In genomic region chr19:49676690-49677231, GRCh38 we compare ENCODE assay signal across 8 cellular contexts. TPM values are rescaled to one million over a fixed set of nuclear protein-coding genes. Genes with fewer than 3 reads are reported as not detected.
A peak's percentile ranks its signal among the peaks of the same experiment; 100 is the strongest.
DNase-seq lines count a peak whose midpoint lies in the region; ATAC-seq and TF ChIP-seq lines count a peak whose summit lies in the region.

No MANE protein-coding gene starts in this region.

- H3K27me3 ChIP-seq in AG04450 (ENCODE audit: control insufficient read depth, insufficient read depth, low read length) = no peaks in the 10 kb centered on the region

- peak overlapping the region; percentile 94 for H3K27ac ChIP-seq in AG04450 (ENCODE audit: low read depth, low read length)

- no peak for TF ChIP-seq CTCF in AG04450 (IDR thresholded peaks at IDR 0.05; ENCODE audit: low read depth, low read length)

- peak overlapping the region; percentile 98 for H3K4me3 ChIP-seq in AG04450 (ENCODE audit: low read depth, low read length)

- CTCF ChIA-PET in AG04450 (lab: Charles Lee) = interaction anchor here (0.7 to 1.4 kb wide), 3 partner anchors 8 to 107 kb away, joined by 4 to 10 read pairs (median 9); no protein-coding TSS in a partner anchor

- peak; percentile 100 for DNase-seq in AG04450 (ENCODE audit: low read depth, low spot score)
- DNase-seq in NCI-H446 (lab: John Stamatoyannopoulos, UW) = peak; percentile 100
- DNase-seq in activated CD4-positive, CD25-positive, alpha-beta regulatory T cell treated with anti-CD3 and anti-CD28 coated beads, Interleukin-2, amount 50 U/mL, for 72 hours = peak; percentile 97
- peak; percentile 100 for DNase-seq in cerebellar nuclear complex (lab: John Stamatoyannopoulos, UW)
- peak; percentile 100 for DNase-seq in islet precursor cell
- peak; percentile 96 for DNase-seq in stimulated activated CD4-positive, alpha-beta T cell treated with anti-CD3 and anti-CD28 coated beads, Interleukin-12 subunit alpha, Interleukin-12 subunit beta, amount 100 ng/mL, for 4 hours

- peaks cover 4% of the 10 kb centered on the region; the same call in 1 of the 2 replicates for H3K9me3 ChIP-seq in AG04450 (ENCODE audit: control insufficient read depth, insufficient read depth, low read length)

- ATAC-seq in GM19025 (IDR thresholded peaks at IDR 0.05; ENCODE audit: low read depth, unreplicated experiment) = peak; percentile 65
- ATAC-seq in HG03354 (IDR thresholded peaks at IDR 0.05; ENCODE audit: poor library complexity, severe bottlenecking, unreplicated experiment) = peak; percentile 65

- POLR2A ChIA-PET in AG04450 (lab: Yijun Ruan, JAX) = interaction anchor here (0.5 to 2.8 kb wide), 12 partner anchors 10 to 200 kb away, joined by 3 to 18 read pairs (median 5); partner anchors contain the start of genes ADM5, AKT1S1, BCL2L12 and CPT1C

RNA-seq across cellular contexts. Expression of gene PRMT1, which starts 0.3 kb away (rescaled TPM):
- 287 and 305 TPM in 2 replicates for polyA plus RNA-seq in AG04450 (2011; rRNA removed)
- 393 and 556 TPM in 2 replicates for polyA minus RNA-seq in AG04450 (2011; rRNA and poly(A)+ RNA removed)

RNA-seq across cellular contexts. Expression of gene BCL2L12, which starts 11.0 kb away (rescaled TPM):
- 8.8 and 10.9 TPM in 2 replicates for polyA plus RNA-seq in AG04450 (2011; rRNA removed)
- 4.4 and 5.9 TPM in 2 replicates for polyA minus RNA-seq in AG04450 (2011; rRNA and poly(A)+ RNA removed)

RNA-seq across cellular contexts. Expression of gene IRF3, which starts 11.1 kb away (rescaled TPM):
- polyA plus RNA-seq in AG04450 (2011; rRNA removed) = 33.5 and 54.9 TPM in 2 replicates
- 26.1 and 35.0 TPM in 2 replicates for polyA minus RNA-seq in AG04450 (2011; rRNA and poly(A)+ RNA removed)

RNA-seq across cellular contexts. Expression of gene ADM5, which starts 12.6 kb away (rescaled TPM):
- 0.19 and 0.33 TPM in 2 replicates for polyA plus RNA-seq in AG04450 (2011; rRNA removed)
- polyA minus RNA-seq in AG04450 (2011; rRNA and poly(A)+ RNA removed) = 0.14 and 0.39 TPM in 2 replicates

RNA-seq across cellular contexts. Expression of gene CPT1C, which starts 14.2 kb away (rescaled TPM):
- polyA plus RNA-seq in AG04450 (2011; rRNA removed) = 20.3 and 24.2 TPM in 2 replicates
- polyA minus RNA-seq in AG04450 (2011; rRNA and poly(A)+ RNA removed) = 22.8 and 28.5 TPM in 2 replicates

Comparison
In these comparisons a context has a peak if more than half of its experiments do, and no peak if none do; other contexts are left out.
1. Peak in every context shown above with its lines: DNase-seq, ATAC-seq, H3K4me3 ChIP-seq and H3K27ac ChIP-seq.